Comparison of ENCODE assay signal across 1 cellular context in genomic region chr3:136559896-136560295, GRCh38.
TF ChIP-seq lines count a peak whose summit lies in the region.

No MANE protein-coding gene starts in this region.

TF ChIP-seq in GM23338, 12 proteins besides CTCF, POLR2A, EP300 and RAD21 (continued from another document):
- TF ChIP-seq, protein P1, sequence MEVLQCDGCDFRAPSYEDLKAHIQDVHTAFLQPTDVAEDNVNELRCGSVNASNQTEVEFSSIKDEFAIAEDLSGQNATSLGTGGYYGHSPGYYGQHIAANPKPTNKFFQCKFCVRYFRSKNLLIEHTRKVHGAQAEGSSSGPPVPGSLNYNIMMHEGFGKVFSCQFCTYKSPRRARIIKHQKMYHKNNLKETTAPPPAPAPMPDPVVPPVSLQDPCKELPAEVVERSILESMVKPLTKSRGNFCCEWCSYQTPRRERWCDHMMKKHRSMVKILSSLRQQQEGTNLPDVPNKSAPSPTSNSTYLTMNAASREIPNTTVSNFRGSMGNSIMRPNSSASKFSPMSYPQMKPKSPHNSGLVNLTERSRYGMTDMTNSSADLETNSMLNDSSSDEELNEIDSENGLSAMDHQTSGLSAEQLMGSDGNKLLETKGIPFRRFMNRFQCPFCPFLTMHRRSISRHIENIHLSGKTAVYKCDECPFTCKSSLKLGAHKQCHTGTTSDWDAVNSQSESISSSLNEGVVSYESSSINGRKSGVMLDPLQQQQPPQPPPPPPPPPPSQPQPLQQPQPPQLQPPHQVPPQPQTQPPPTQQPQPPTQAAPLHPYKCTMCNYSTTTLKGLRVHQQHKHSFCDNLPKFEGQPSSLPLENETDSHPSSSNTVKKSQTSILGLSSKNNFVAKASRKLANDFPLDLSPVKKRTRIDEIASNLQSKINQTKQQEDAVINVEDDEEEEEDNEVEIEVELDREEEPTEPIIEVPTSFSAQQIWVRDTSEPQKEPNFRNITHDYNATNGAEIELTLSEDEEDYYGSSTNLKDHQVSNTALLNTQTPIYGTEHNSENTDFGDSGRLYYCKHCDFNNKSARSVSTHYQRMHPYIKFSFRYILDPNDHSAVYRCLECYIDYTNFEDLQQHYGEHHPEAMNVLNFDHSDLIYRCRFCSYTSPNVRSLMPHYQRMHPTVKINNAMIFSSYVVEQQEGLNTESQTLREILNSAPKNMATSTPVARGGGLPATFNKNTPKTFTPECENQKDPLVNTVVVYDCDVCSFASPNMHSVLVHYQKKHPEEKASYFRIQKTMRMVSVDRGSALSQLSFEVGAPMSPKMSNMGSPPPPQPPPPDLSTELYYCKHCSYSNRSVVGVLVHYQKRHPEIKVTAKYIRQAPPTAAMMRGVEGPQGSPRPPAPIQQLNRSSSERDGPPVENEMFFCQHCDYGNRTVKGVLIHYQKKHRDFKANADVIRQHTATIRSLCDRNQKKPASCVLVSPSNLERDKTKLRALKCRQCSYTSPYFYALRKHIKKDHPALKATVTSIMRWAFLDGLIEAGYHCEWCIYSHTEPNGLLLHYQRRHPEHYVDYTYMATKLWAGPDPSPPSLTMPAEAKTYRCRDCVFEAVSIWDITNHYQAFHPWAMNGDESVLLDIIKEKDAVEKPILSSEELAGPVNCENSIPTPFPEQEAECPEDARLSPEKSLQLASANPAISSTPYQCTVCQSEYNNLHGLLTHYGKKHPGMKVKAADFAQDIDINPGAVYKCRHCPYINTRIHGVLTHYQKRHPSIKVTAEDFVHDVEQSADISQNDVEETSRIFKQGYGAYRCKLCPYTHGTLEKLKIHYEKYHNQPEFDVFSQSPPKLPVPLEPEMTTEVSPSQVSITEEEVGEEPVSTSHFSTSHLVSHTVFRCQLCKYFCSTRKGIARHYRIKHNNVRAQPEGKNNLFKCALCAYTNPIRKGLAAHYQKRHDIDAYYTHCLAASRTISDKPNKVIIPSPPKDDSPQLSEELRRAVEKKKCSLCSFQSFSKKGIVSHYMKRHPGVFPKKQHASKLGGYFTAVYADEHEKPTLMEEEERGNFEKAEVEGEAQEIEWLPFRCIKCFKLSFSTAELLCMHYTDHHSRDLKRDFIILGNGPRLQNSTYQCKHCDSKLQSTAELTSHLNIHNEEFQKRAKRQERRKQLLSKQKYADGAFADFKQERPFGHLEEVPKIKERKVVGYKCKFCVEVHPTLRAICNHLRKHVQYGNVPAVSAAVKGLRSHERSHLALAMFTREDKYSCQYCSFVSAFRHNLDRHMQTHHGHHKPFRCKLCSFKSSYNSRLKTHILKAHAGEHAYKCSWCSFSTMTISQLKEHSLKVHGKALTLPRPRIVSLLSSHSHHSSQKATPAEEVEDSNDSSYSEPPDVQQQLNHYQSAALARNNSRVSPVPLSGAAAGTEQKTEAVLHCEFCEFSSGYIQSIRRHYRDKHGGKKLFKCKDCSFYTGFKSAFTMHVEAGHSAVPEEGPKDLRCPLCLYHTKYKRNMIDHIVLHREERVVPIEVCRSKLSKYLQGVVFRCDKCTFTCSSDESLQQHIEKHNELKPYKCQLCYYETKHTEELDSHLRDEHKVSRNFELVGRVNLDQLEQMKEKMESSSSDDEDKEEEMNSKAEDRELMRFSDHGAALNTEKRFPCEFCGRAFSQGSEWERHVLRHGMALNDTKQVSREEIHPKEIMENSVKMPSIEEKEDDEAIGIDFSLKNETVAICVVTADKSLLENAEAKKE (CRISPR knock-in tag; IDR thresholded peaks at IDR 0.05), result no peak
- TF ChIP-seq POLR2AphosphoS5 (IDR thresholded peaks at IDR 0.05; ENCODE audit: low read depth), result no peak
